21 cellular contexts compared by ENCODE assay signal in the genomic region with DNA sequence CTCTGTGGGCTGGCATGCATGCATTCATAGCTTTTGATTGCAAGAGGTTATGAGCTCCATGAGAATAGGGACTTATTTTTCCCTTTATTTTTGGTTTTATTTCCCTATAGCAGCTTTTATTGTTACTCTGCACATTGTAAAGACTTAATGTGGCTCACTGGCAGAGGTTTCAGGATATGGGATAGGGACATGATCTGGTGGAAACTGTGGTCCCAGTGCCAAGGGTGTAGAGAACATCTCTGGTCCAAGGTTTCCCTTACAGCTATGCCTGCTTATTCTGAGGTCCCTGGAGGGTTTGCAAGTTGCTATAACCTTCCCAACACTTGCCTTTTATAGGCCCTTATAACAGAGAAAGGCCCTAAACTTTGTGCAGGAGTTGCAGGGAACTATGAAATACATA.
"Had no signal": no experiment of that assay in that cellular context is flagged by ENCODE, and none has a peak within 500 bp of the region (broad histone marks: within the 10 kb centered on the region; RNA-seq: fewer than 3 reads in every experiment).

No MANE protein-coding gene starts in this region.

- H2AFZ ChIP-seq: neural progenitor cell, parathyroid adenoma had no signal

- H3K79me2 ChIP-seq: parathyroid adenoma had no signal

- H3K4me1 ChIP-seq: neural progenitor cell, parathyroid adenoma, prostate gland, right lobe of liver, thyroid gland, uterus had no signal

- H3K27ac Mint-ChIP-seq: natural killer cell treated with Interleukin-12 subunit alpha and Interleukin-12 subunit beta and Interleukin-15 and Interleukin-18, amount 100 ng/mL, for 72 hours; neural progenitor cell had no signal

- H3K9me3 ChIP-seq: gastrocnemius medialis, prostate gland, right lobe of liver, thyroid gland, upper lobe of left lung, uterus had no signal

- H3K4me3 ChIP-seq: gastrocnemius medialis, lung, neural progenitor cell, prostate gland, right lobe of liver, thyroid gland, upper lobe of left lung, uterus had no signal

- H3K36me3 ChIP-seq: gastrocnemius medialis, neural progenitor cell, prostate gland, right lobe of liver, thyroid gland, upper lobe of left lung, uterus had no signal

- DNase-seq: effector memory CD4-positive, alpha-beta T cell; gastrocnemius medialis; left colon; left ventricle myocardium superior; mesenchymal stem cell; midbrain; nucleus accumbens; retina; right lobe of liver; small intestine; stimulated activated CD4-positive, alpha-beta T cell treated with anti-CD3 and anti-CD28 coated beads, Interleukin-2, amount 100 ng/mL, for 48 hours; stimulated activated naive CD4-positive, alpha-beta T cell treated with Interleukin-2 at 50 U/mL for 16 hours; thyroid gland; upper lobe of left lung; uterus had no signal

- H3K9me3 Mint-ChIP-seq: natural killer cell treated with Interleukin-12 subunit alpha and Interleukin-12 subunit beta and Interleukin-15 and Interleukin-18, amount 100 ng/mL, for 72 hours; neural progenitor cell had no signal

- FAIRE-seq: endometrium, small intestine had no signal

- H3K9ac ChIP-seq: neural progenitor cell, parathyroid adenoma had no signal

- H3K4me2 ChIP-seq: neural progenitor cell had no signal

- H3K4me1 Mint-ChIP-seq: neural progenitor cell had no signal

- H3K4me3 Mint-ChIP-seq: natural killer cell treated with Interleukin-12 subunit alpha and Interleukin-12 subunit beta and Interleukin-15 and Interleukin-18, amount 100 ng/mL, for 72 hours; neural progenitor cell had no signal

- H3K27ac ChIP-seq: gastrocnemius medialis, neural progenitor cell, parathyroid adenoma, prostate gland, right lobe of liver, thyroid gland, upper lobe of left lung, uterus had no signal

- H3K27me3 Mint-ChIP-seq: natural killer cell treated with Interleukin-12 subunit alpha and Interleukin-12 subunit beta and Interleukin-15 and Interleukin-18, amount 100 ng/mL, for 72 hours had no signal

- H3K27me3 ChIP-seq: gastrocnemius medialis, neural progenitor cell, right lobe of liver, thyroid gland, upper lobe of left lung, uterus had no signal

- H3K36me3 Mint-ChIP-seq: natural killer cell treated with Interleukin-12 subunit alpha and Interleukin-12 subunit beta and Interleukin-15 and Interleukin-18, amount 100 ng/mL, for 72 hours; neural progenitor cell had no signal
